ENCODE assay signal across 20 cellular contexts in the genomic region with DNA sequence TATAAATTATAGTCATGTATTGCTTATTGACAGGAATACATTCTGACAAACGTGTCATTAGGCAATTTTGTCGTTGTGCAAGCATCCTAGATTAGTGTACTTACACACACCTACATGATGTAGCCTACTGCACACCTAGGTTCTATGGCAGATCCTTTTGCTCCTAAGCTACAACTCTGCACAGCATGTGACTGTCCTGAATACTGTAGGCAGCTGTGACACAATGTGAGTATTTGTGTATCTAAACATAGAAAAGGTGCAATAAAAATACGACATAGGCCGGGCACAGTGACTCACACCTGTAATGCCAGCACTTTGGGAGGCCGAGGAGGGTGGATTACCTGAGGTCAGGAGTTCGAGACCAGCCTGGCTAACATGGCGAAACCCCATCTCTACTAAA. TPM values are rescaled to one million over a fixed set of nuclear protein-coding genes. Genes with fewer than 3 reads are reported as not detected.
A peak's percentile ranks its signal among the peaks of the same experiment; 100 is the strongest.
DNase-seq lines count a peak whose midpoint lies in the region; ATAC-seq, FAIRE-seq and TF ChIP-seq lines count a peak whose summit lies in the region.
"Had no signal": no experiment of that assay in that cellular context is flagged by ENCODE, and none has a peak within 500 bp of the region (broad histone marks: within the 10 kb centered on the region; RNA-seq: fewer than 3 reads in every experiment).

No MANE protein-coding gene starts in this region.

- TF ChIP-seq CTCF in MCF 10A (IDR thresholded peaks at IDR 0.05; ENCODE audit: unreplicated experiment) (no peak), mammary epithelial cell (conservative IDR thresholded peaks at IDR 0.05 in 1 of 2, IDR thresholded peaks at IDR 0.05 in 1 of 2; ENCODE audit: extremely low read depth in 1 of 2, insufficient read depth in 1 of 2, low read depth in 1 of 2, low read length in 2 of 2) (no peak), Panc1 (IDR thresholded peaks at IDR 0.05) (no peak), epithelial cell of esophagus (IDR thresholded peaks at IDR 0.05; ENCODE audit: insufficient read depth, low read depth, low read length, missing control alignments) (no peak), GM13976 (IDR thresholded peaks at IDR 0.05; ENCODE audit: borderline replicate concordance, control extremely low read depth, extremely low read depth, insufficient read depth, missing control alignments) (no peak)

- DNase-seq in MCF 10A (ENCODE audit: unreplicated experiment), result peak; percentile 26
- no peak for DNase-seq in mammary epithelial cell
- no peak for DNase-seq in Panc1 (ENCODE audit: low read depth, low spot score)
- peak; percentile 11 for DNase-seq in epithelial cell of esophagus (ENCODE audit: low read depth)
- no peak for DNase-seq in urothelium cell line (ENCODE audit: low spot score)
- no peak for DNase-seq in posterior vena cava (ENCODE audit: low spot score)
- no peak for DNase-seq in activated T-helper 2 cell treated with anti-CD3 and anti-CD28 coated beads, Interferon-gamma antibody, Interleukin-2, Interleukin-4, amounts not matched to agents 10 μg/mL and 5 μg/mL and 100 μg/mL, durations not matched to agents 14 hours and 24 hours and 36 hours (ENCODE audit: low spot score)
- no peak for DNase-seq in GM13976 (ENCODE audit: low spot score)
- DNase-seq: Caco-2; CD4-positive, CD25-positive, alpha-beta regulatory T cell; CD8-positive, alpha-beta T cell; DMS153; DND-41; H7; HCEC 1CT had no signal

- H3K4me1 ChIP-seq in mammary epithelial cell (ENCODE audit: insufficient read depth, low read length) (no peaks in the 10 kb centered on the region), Panc1 (ENCODE audit: control insufficient read depth, insufficient read depth, low read length) (no peaks in the 10 kb centered on the region)
- H3K4me1 ChIP-seq: BLaER1, Caco-2 had no signal

- H4K20me1 ChIP-seq in mammary epithelial cell (ENCODE audit: insufficient read depth, low read length), result no peaks in the 10 kb centered on the region
- H4K20me1 ChIP-seq: BLaER1 had no signal

- in situ Hi-C loops in mammary epithelial cell (cut with MboI; ENCODE audit: low sequenced_read_pairs in 2 of 2) (no loop called here), Panc1 (cut with HindIII; ENCODE audit: low pct_unique_long_range_greater_than_20kb, low sequenced_read_pairs) (no loop called here), GM13976 (cut with MboI; ENCODE audit: low sequenced_read_pairs, unreplicated experiment) (loop anchor here (25.0 kb wide), 1 partner anchor 513 kb away; a partner anchor contains a TSS)

- no peak overlapping the region for H2AFZ ChIP-seq in mammary epithelial cell (ENCODE audit: low read depth, low read length)

- intact Hi-C loops in MCF 10A (cut with micrococcal nuclease) (no loop called here), mammary epithelial cell (cut with micrococcal nuclease) (no loop called here), Panc1 (cut with micrococcal nuclease; ENCODE audit: unreplicated experiment) (no loop called here), posterior vena cava (cut with DNase I) (no loop called here)
- intact Hi-C loops in activated T-helper 2 cell treated with anti-CD3 and anti-CD28 coated beads, Interferon-gamma antibody, Interleukin-2, Interleukin-4, amounts not matched to agents 10 μg/mL and 5 μg/mL and 100 μg/mL, durations not matched to agents 14 hours and 24 hours and 36 hours (cut with micrococcal nuclease), result no loop called here

- H3K36me3 ChIP-seq in mammary epithelial cell (ENCODE audit: insufficient read depth, low read length) (no peaks in the 10 kb centered on the region), Panc1 (ENCODE audit: control insufficient read depth, insufficient read depth, low read length) (no peaks in the 10 kb centered on the region)

- peak; percentile 57; the same call in 1 of the 2 replicates for ATAC-seq in Panc1
- ATAC-seq: CD8-positive, alpha-beta T cell had no signal

- POLR2A ChIA-PET in MCF 10A (lab: Yijun Ruan, JAX) (interaction anchor here (0.6 kb wide), 1 partner anchor 262 kb away, joined by 3 read pairs; no protein-coding TSS in a partner anchor), Panc1 (lab: Charles Lee) (no interaction called here)

- H3K79me2 ChIP-seq in mammary epithelial cell (ENCODE audit: insufficient read depth, low read length), result no peaks in the 10 kb centered on the region

- H3K27ac Mint-ChIP-seq in MCF 10A (ENCODE audit: low read depth, unreplicated experiment), result no peak overlapping the region
- no peak overlapping the region for H3K27ac Mint-ChIP-seq in activated T-helper 2 cell treated with anti-CD3 and anti-CD28 coated beads, Interferon-gamma antibody, Interleukin-2, Interleukin-4, amounts not matched to agents 10 μg/mL and 5 μg/mL and 100 μg/mL, durations not matched to agents 14 hours and 24 hours and 36 hours
- H3K27ac Mint-ChIP-seq: B cell; CD8-positive, alpha-beta T cell had no signal

- peak; percentile 17 for FAIRE-seq in urothelium cell line (lab: Jason Lieb, UNC)
- FAIRE-seq: H1 had no signal

- CTCF ChIA-PET in MCF 10A (lab: Yijun Ruan, JAX), result no interaction called here
- CTCF ChIA-PET in mammary epithelial cell (lab: Charles Lee; ENCODE audit: low non-redundant PET), result no interaction called here
- CTCF ChIA-PET in Panc1 (lab: Charles Lee), result no interaction called here

- peaks cover 5% of the 10 kb centered on the region for H3K4me1 Mint-ChIP-seq in MCF 10A (ENCODE audit: insufficient read depth, unreplicated experiment)
- peaks cover 11% of the 10 kb centered on the region for H3K4me1 Mint-ChIP-seq in activated T-helper 2 cell treated with anti-CD3 and anti-CD28 coated beads, Interferon-gamma antibody, Interleukin-2, Interleukin-4, amounts not matched to agents 10 μg/mL and 5 μg/mL and 100 μg/mL, durations not matched to agents 14 hours and 24 hours and 36 hours (ENCODE audit: low read depth)
- H3K4me1 Mint-ChIP-seq: B cell had no signal

- no peak overlapping the region for H3K4me2 ChIP-seq in mammary epithelial cell (ENCODE audit: insufficient read depth, low read depth, low read length)
- H3K4me2 ChIP-seq: BLaER1 had no signal

- peaks cover 10% of the 10 kb centered on the region for H3K27me3 Mint-ChIP-seq in MCF 10A (ENCODE audit: insufficient read depth, unreplicated experiment)
- no peaks in the 10 kb centered on the region for H3K27me3 Mint-ChIP-seq in activated T-helper 2 cell treated with anti-CD3 and anti-CD28 coated beads, Interferon-gamma antibody, Interleukin-2, Interleukin-4, amounts not matched to agents 10 μg/mL and 5 μg/mL and 100 μg/mL, durations not matched to agents 14 hours and 24 hours and 36 hours (ENCODE audit: low read depth)
- H3K27me3 Mint-ChIP-seq: B cell; CD4-positive, CD25-positive, alpha-beta regulatory T cell had no signal

- H3K4me3 Mint-ChIP-seq in MCF 10A (ENCODE audit: unreplicated experiment), result no peak overlapping the region
- no peak overlapping the region for H3K4me3 Mint-ChIP-seq in activated T-helper 2 cell treated with anti-CD3 and anti-CD28 coated beads, Interferon-gamma antibody, Interleukin-2, Interleukin-4, amounts not matched to agents 10 μg/mL and 5 μg/mL and 100 μg/mL, durations not matched to agents 14 hours and 24 hours and 36 hours (ENCODE audit: low read depth)
- H3K4me3 Mint-ChIP-seq: B cell; CD4-positive, CD25-positive, alpha-beta regulatory T cell; CD8-positive, alpha-beta T cell had no signal

- H3K36me3 Mint-ChIP-seq in MCF 10A (ENCODE audit: insufficient read depth, unreplicated experiment), result no peaks in the 10 kb centered on the region
- peaks cover 72% of the 10 kb centered on the region for H3K36me3 Mint-ChIP-seq in activated T-helper 2 cell treated with anti-CD3 and anti-CD28 coated beads, Interferon-gamma antibody, Interleukin-2, Interleukin-4, amounts not matched to agents 10 μg/mL and 5 μg/mL and 100 μg/mL, durations not matched to agents 14 hours and 24 hours and 36 hours (ENCODE audit: low read depth)
- H3K36me3 Mint-ChIP-seq: CD4-positive, CD25-positive, alpha-beta regulatory T cell; CD8-positive, alpha-beta T cell had no signal

- H3K4me3 ChIP-seq in mammary epithelial cell (replicated peaks in 1 of 3; ENCODE audit: insufficient read depth in 1 of 3, low read depth in 2 of 3, low read length in 3 of 3), result no peak overlapping the region
- no peak overlapping the region for H3K4me3 ChIP-seq in Panc1 (ENCODE audit: low read depth in 2 of 2, low read length in 2 of 2)
- H3K4me3 ChIP-seq in epithelial cell of esophagus (ENCODE audit: low read length), result no peak overlapping the region
- H3K4me3 ChIP-seq: BLaER1 had no signal

- BruUV-seq in MCF 10A (replicated peaks; lab: Mats Ljungman, UMichigan), result no TSS peak
- no TSS peak for BruUV-seq in mammary epithelial cell (replicated peaks; lab: Mats Ljungman, UMichigan)
- BruUV-seq in Panc1 (replicated peaks; lab: Mats Ljungman, UMichigan), result no TSS peak

- peaks cover 8% of the 10 kb centered on the region for H3K9me3 Mint-ChIP-seq in MCF 10A (ENCODE audit: unreplicated experiment)
- peaks cover 4% of the 10 kb centered on the region for H3K9me3 Mint-ChIP-seq in activated T-helper 2 cell treated with anti-CD3 and anti-CD28 coated beads, Interferon-gamma antibody, Interleukin-2, Interleukin-4, amounts not matched to agents 10 μg/mL and 5 μg/mL and 100 μg/mL, durations not matched to agents 14 hours and 24 hours and 36 hours

- dilution Hi-C loops in mammary epithelial cell (cut with HindIII; ENCODE audit: low sequenced_read_pairs), result no loop called here

- WGBS in mammary epithelial cell (ENCODE audit: low coverage, missing lambda C conversion rate), result 59% methylated on average over 5 of the region's 7 CpGs

- H3K27ac ChIP-seq in mammary epithelial cell (ENCODE audit: insufficient read depth, low read depth, low read length) (no peak overlapping the region), Panc1 (ENCODE audit: low read length) (no peak overlapping the region)
- H3K27ac ChIP-seq: 22Rv1, BLaER1, C4-2B had no signal

- H3K9me3 ChIP-seq in mammary epithelial cell (replicated peaks; ENCODE audit: insufficient read depth, low read length) (no peaks in the 10 kb centered on the region), Panc1 (ENCODE audit: control insufficient read depth, insufficient read depth, low read depth, low read length) (no peaks in the 10 kb centered on the region)
- H3K9me3 ChIP-seq: Caco-2 had no signal

- H3K9ac ChIP-seq in mammary epithelial cell (ENCODE audit: insufficient read depth, low read length), result no peak overlapping the region
- H3K9ac ChIP-seq: BLaER1 had no signal

- peaks cover 2% of the 10 kb centered on the region for H3K27me3 ChIP-seq in mammary epithelial cell (ENCODE audit: insufficient read depth, low read length)
- no peaks in the 10 kb centered on the region for H3K27me3 ChIP-seq in Panc1 (ENCODE audit: control insufficient read depth, insufficient read depth, low read length)
- H3K27me3 ChIP-seq: BLaER1 had no signal

RNA-seq across cellular contexts. Expression of a gene that starts 36.5 kb away (rescaled TPM):
- not detected in 2 replicates for total RNA-seq in MCF 10A (2022)
- not detected for total RNA-seq in mammary epithelial cell
- 0.08 TPM for polyA plus RNA-seq in mammary epithelial cell
- not detected for polyA minus RNA-seq in mammary epithelial cell
- total RNA-seq in Panc1 (2021; ENCODE audit: unreplicated experiment), result 0.13 TPM
- polyA plus RNA-seq in Panc1 (2012; ENCODE audit: insufficient read length), result not detected
- total RNA-seq in posterior vena cava, result 1 to 10 TPM in 1 of 2 donors, under 1 TPM in 1; 1.00 to 1.3 TPM
- total RNA-seq in activated T-helper 2 cell treated with anti-CD3 and anti-CD28 coated beads, Interferon-gamma antibody, Interleukin-2, Interleukin-4, amounts not matched to agents 10 μg/mL and 5 μg/mL and 100 μg/mL, durations not matched to agents 14 hours and 24 hours and 36 hours, result 65.0 and 65.5 TPM in 2 replicates
- total RNA-seq: Caco-2; CD8-positive, alpha-beta T cell had no signal

Comparison
In these comparisons a context has a peak if more than half of its experiments do, and no peak if none do; other contexts are left out.
1. DNase-seq: peak in MCF 10A (single experiment) and epithelial cell of esophagus (single experiment); none in mammary epithelial cell (single experiment), Panc1 (single experiment), urothelium cell line (single experiment), posterior vena cava (single experiment), activated T-helper 2 cell treated with anti-CD3 and anti-CD28 coated beads, Interferon-gamma antibody, Interleukin-2, Interleukin-4, amounts not matched to agents 10 μg/mL and 5 μg/mL and 100 μg/mL, durations not matched to agents 14 hours and 24 hours and 36 hours (single experiment) and GM13976 (single experiment).
2. RNA of a gene that starts 36.5 kb away (total RNA-seq): 65.0 to 65.5 TPM in activated T-helper 2 cell treated with anti-CD3 and anti-CD28 coated beads, Interferon-gamma antibody, Interleukin-2, Interleukin-4, amounts not matched to agents 10 μg/mL and 5 μg/mL and 100 μg/mL, durations not matched to agents 14 hours and 24 hours and 36 hours; 1.00 to 1.3 TPM in posterior vena cava, 0.13 TPM in Panc1 (single experiment), not detected in mammary epithelial cell and not detected in MCF 10A; every median in the first group is over 10 times any median in the second.